Comparison of ENCODE assay signal across 8 cellular contexts in the genomic region with DNA sequence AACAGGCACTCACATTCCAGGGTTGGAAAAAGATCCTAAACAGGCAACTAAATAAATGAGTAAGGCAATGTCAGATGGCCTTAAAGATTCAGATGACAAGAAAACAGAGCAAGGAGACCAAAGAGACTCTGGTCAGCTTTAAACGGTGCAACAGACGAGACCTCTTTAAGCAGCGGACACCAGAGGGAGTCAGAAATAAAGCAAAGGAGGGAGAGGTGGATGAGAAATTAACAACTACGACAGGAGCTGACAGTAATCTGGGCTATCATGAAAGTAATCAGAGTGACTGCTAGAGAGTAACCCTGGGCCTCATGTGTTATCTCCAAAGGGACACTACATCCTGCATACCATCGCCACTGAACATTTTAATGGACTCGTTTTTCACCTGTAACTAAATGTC. TPM values are rescaled to one million over a fixed set of nuclear protein-coding genes. Genes with fewer than 3 reads are reported as not detected.
DNase-seq lines count a peak whose midpoint lies in the region; ATAC-seq and TF ChIP-seq lines count a peak whose summit lies in the region.

No MANE protein-coding gene starts in this region.

- no peak overlapping the region for H4K8ac ChIP-seq in trophoblast cell (ENCODE audit: low read depth, low read length)

- no peak overlapping the region for H2BK12ac ChIP-seq in trophoblast cell (ENCODE audit: low read length)

- TF ChIP-seq POLR2A in erythroblast (IDR thresholded peaks at IDR 0.05; ENCODE audit: low read length), result no peak

- no peak overlapping the region for H3K14ac ChIP-seq in trophoblast cell (ENCODE audit: low read length)

- H3K79me1 ChIP-seq in trophoblast cell (ENCODE audit: low read length), result peaks cover 5% of the 10 kb centered on the region

- H3K4me1 ChIP-seq in Panc1 (ENCODE audit: control insufficient read depth, insufficient read depth, low read length), result peaks cover 7% of the 10 kb centered on the region
- H3K4me1 ChIP-seq in trophoblast cell (ENCODE audit: control insufficient read depth in 1 of 2, insufficient read depth in 2 of 2, low read length in 2 of 2), result peaks cover 2 to 7% of the 10 kb centered on the region in 2 experiments

- H4K12ac ChIP-seq in trophoblast cell (ENCODE audit: low read depth, low read length), result no peak overlapping the region

- H3K9me3 ChIP-seq in Panc1 (ENCODE audit: control insufficient read depth, insufficient read depth, low read depth, low read length) (peaks cover 29% of the 10 kb centered on the region; the same call in 1 of the 2 replicates), trophoblast cell (ENCODE audit: insufficient read depth, low read depth, low read length) (peaks cover 8% of the 10 kb centered on the region)

- no peak overlapping the region for H3K9ac ChIP-seq in trophoblast cell (ENCODE audit: low read length)

- H3K27ac ChIP-seq in Panc1 (ENCODE audit: low read length) (peak overlapping the region; percentile 79), trophoblast cell (ENCODE audit: low read depth, low read length) (no peak overlapping the region)

- in situ Hi-C loops in Panc1 (cut with HindIII; ENCODE audit: low pct_unique_long_range_greater_than_20kb, low sequenced_read_pairs), result no loop called here

- intact Hi-C loops in Panc1 (cut with micrococcal nuclease; ENCODE audit: unreplicated experiment), result no loop called here

- H3K79me2 ChIP-seq in trophoblast cell (ENCODE audit: control insufficient read depth, insufficient read depth, low read length, poor library complexity), result peaks cover 5% of the 10 kb centered on the region

- ATAC-seq in Panc1, result no peak
- no peak for ATAC-seq in GM18909 (IDR thresholded peaks at IDR 0.05; ENCODE audit: poor library complexity, unreplicated experiment)
- no peak for ATAC-seq in HG03378 (IDR thresholded peaks at IDR 0.05; ENCODE audit: unreplicated experiment)

- H3K4me3 ChIP-seq in Panc1 (ENCODE audit: low read depth in 2 of 2, low read length in 2 of 2), result peak overlapping the region; percentile 89 to 93
- no peak overlapping the region for H3K4me3 ChIP-seq in trophoblast cell (ENCODE audit: low read depth, low read length)

- no peak overlapping the region for H3K23ac ChIP-seq in trophoblast cell (ENCODE audit: low read length)

- H3K4ac ChIP-seq in trophoblast cell (ENCODE audit: low read depth, low read length), result no peak overlapping the region

- peak; percentile 31 for DNase-seq in EL
- no peak for DNase-seq in Panc1 (ENCODE audit: low read depth, low spot score)
- DNase-seq in erythroblast (lab: John Stamatoyannopoulos, UW), result peak; percentile 39 to 59
- no peak for DNase-seq in trophoblast cell
- DNase-seq in middle frontal gyrus (ENCODE audit: extremely low spot score, low spot score), result no peak
- DNase-seq in H4 (ENCODE audit: low spot score), result no peak

- H2BK5ac ChIP-seq in trophoblast cell (ENCODE audit: low read depth, low read length, poor library complexity), result no peak overlapping the region

- no peak overlapping the region for H2AK5ac ChIP-seq in trophoblast cell (ENCODE audit: low read length)

- H3K27me3 ChIP-seq in Panc1 (ENCODE audit: control insufficient read depth, insufficient read depth, low read length) (no peaks in the 10 kb centered on the region), trophoblast cell (ENCODE audit: insufficient read depth, low read length) (no peaks in the 10 kb centered on the region)

- POLR2A ChIA-PET in Panc1 (lab: Charles Lee), result no interaction called here

- no peak; the same call in 1 of the 2 replicates for TF ChIP-seq CTCF in Panc1 (IDR thresholded peaks at IDR 0.05)

- H3K18ac ChIP-seq in trophoblast cell (ENCODE audit: low read length), result no peak overlapping the region

- no peak overlapping the region for H2AFZ ChIP-seq in trophoblast cell (ENCODE audit: insufficient read depth, low read length, poor library complexity)

- H3K4me2 ChIP-seq in trophoblast cell (ENCODE audit: low read length), result peak overlapping the region; percentile 63

- no TSS peak for BruUV-seq in Panc1 (replicated peaks; lab: Mats Ljungman, UMichigan)

- H3K36me3 ChIP-seq in Panc1 (ENCODE audit: control insufficient read depth, insufficient read depth, low read length) (no peaks in the 10 kb centered on the region), trophoblast cell (ENCODE audit: control insufficient read depth in 1 of 2, insufficient read depth in 2 of 2, low read length in 2 of 2) (peaks cover 10 to 22% of the 10 kb centered on the region in 2 experiments)

- H2BK120ac ChIP-seq in trophoblast cell (ENCODE audit: insufficient read depth, low read length, poor library complexity), result no peak overlapping the region

- WGBS in trophoblast cell (ENCODE audit: extremely low coverage, insufficient coverage, insufficient read length), result no CpG with 5 or more reads among the region's 6 CpGs

- H4K91ac ChIP-seq in trophoblast cell (ENCODE audit: low read depth, low read length), result no peak overlapping the region

- CTCF ChIA-PET in Panc1 (lab: Charles Lee), result no interaction called here

RNA-seq across cellular contexts. Expression of a gene that starts 1.1 kb away (rescaled TPM):
- 15.1 TPM for total RNA-seq in Panc1 (2021; ENCODE audit: unreplicated experiment)
- polyA plus RNA-seq in Panc1 (2012; ENCODE audit: insufficient read length), result 7.8 TPM
- polyA plus RNA-seq in trophoblast cell (2013), result 4.0 and 4.1 TPM in 2 replicates
- 4.7 and 5.0 TPM in 2 replicates for total RNA-seq in H4 (2014; rRNA removed; shearing (Covaris generic))

RNA-seq across cellular contexts. Expression of a gene that starts 20.2 kb away (rescaled TPM):
- total RNA-seq in Panc1 (2021; ENCODE audit: unreplicated experiment), result 8.7 TPM
- polyA plus RNA-seq in Panc1 (2012; ENCODE audit: insufficient read length), result 4.1 TPM
- 3.4 and 3.6 TPM in 2 replicates for polyA plus RNA-seq in trophoblast cell (2013)
- total RNA-seq in H4 (2014; rRNA removed; shearing (Covaris generic)), result 3.9 and 7.3 TPM in 2 replicates

RNA-seq across cellular contexts. Expression of a gene that starts 25.4 kb away (rescaled TPM):
- total RNA-seq in Panc1 (2021; ENCODE audit: unreplicated experiment), result not detected
- not detected for polyA plus RNA-seq in Panc1 (2012; ENCODE audit: insufficient read length)
- 6.2 and 6.7 TPM in 2 replicates for polyA plus RNA-seq in trophoblast cell (2013)
- total RNA-seq in H4 (2014; rRNA removed; shearing (Covaris generic)), result 6.9 and 7.8 TPM in 2 replicates

RNA-seq across cellular contexts. Expression of a gene that starts 31.4 kb away (rescaled TPM):
- total RNA-seq in Panc1 (2021; ENCODE audit: unreplicated experiment), result not detected
- 0.04 TPM for polyA plus RNA-seq in Panc1 (2012; ENCODE audit: insufficient read length)
- 2.8 and 3.1 TPM in 2 replicates for polyA plus RNA-seq in trophoblast cell (2013)
- 3.0 and 5.5 TPM in 2 replicates for total RNA-seq in H4 (2014; rRNA removed; shearing (Covaris generic))

RNA-seq across cellular contexts. Expression of a gene that starts 41.2 kb away (rescaled TPM):
- total RNA-seq in Panc1 (2021; ENCODE audit: unreplicated experiment), result 8.9 TPM
- polyA plus RNA-seq in Panc1 (2012; ENCODE audit: insufficient read length), result 2.4 TPM
- 3.9 and 4.5 TPM in 2 replicates for polyA plus RNA-seq in trophoblast cell (2013)
- 9.1 and 11.9 TPM in 2 replicates for total RNA-seq in H4 (2014; rRNA removed; shearing (Covaris generic))

Comparison
In these comparisons a context has a peak if more than half of its experiments do, and no peak if none do; other contexts are left out.
1. DNase-seq: peak in EL (single experiment) and erythroblast (2 of 2); none in Panc1 (single experiment), trophoblast cell (0 of 2), middle frontal gyrus (single experiment) and H4 (single experiment).